1 cellular context compared by ENCODE assay signal in genomic region chr17:20994779-20995149, GRCh38.
TF ChIP-seq lines count a peak whose summit lies in the region.

No MANE protein-coding gene starts in this region.

TF ChIP-seq in H1, 55 proteins besides CTCF, POLR2A, EP300 and RAD21 (continued from another document):
- TF ChIP-seq USF2 (IDR thresholded peaks at IDR 0.05; ENCODE audit: low read length) (no peak), POU5F1 (IDR thresholded peaks at IDR 0.05; ENCODE audit: low read depth, low read length) (no peak), MAX (IDR thresholded peaks at IDR 0.05) (no peak), ATF3 (IDR thresholded peaks at IDR 0.05; ENCODE audit: insufficient read depth, low read depth, low read length) (no peak), E2F6 (IDR thresholded peaks at IDR 0.05) (no peak)
